ENCODE assay signal across 8 cellular contexts in the genomic region with DNA sequence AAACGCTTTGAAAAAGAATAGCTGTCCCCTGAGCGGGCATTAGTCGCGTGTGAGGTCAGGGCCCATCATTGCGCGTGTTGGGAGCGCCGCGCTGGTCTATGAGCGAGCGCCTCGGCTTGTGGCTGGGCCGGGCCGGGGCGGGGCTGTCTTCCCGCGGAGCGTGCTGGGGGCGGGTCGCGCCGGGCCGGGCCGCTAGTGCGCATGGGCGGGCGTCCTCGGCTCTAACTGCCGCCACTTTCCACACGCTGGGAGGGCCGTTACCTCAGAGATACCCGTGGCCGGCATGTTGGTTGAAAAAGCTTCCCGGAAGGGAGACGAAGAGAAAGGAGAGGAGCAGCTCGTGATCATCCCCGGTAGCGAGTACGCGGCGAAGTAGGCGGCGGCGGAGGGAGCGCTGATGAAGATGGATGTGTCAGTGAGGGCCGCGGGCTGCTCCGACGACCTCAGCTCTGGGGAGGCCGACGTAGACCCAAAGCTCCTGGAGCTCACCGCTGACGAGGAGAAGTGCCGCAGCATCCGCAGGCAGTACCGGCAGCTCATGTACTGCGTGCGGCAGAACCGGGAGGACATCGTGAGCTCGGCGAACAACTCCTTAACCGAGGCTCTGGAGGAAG. TPM values are rescaled to one million over a fixed set of nuclear protein-coding genes. Genes with fewer than 3 reads are reported as not detected.
DNase-seq lines count a peak whose midpoint lies in the region; ATAC-seq and TF ChIP-seq lines count a peak whose summit lies in the region.

Gene EID3, plus strand, starts transcription at position 202 of the 614 bp plus-strand sequence. Its CDS starts 196 bp downstream, at position 398.

- H3K4me3 Mint-ChIP-seq in neural crest cell, result peak within 1 kb of the TSS; percentile 69
- H3K4me3 Mint-ChIP-seq in stimulated activated naive CD8-positive, alpha-beta T cell treated with anti-CD3 and anti-CD28 coated beads, Interleukin-15, Interleukin-2, amounts not matched to agents 100 ng/mL and 50 ng/mL, for 24 hours, result peak within 1 kb of the TSS; percentile 85

- ATAC-seq in GM21619 (IDR thresholded peaks at IDR 0.05; ENCODE audit: unreplicated experiment), result peak; percentile 95

- DNase-seq in Caki2 (ENCODE audit: low read depth) (peak; percentile 73), NCI-H460 (ENCODE audit: extremely low read depth, low read depth) (peak; percentile 81), foreskin melanocyte (peak; percentile 53), neural crest cell (ENCODE audit: low read depth, low spot score) (peak; percentile 55), OCI-M2 (lab: John Stamatoyannopoulos, UW; ENCODE audit: unreplicated experiment) (no peak)
- DNase-seq in activated naive CD4-positive, alpha-beta T cell treated with Interleukin-2 at 50 U/mL for 16 hours, result peak; percentile 91

- no peak for TF ChIP-seq CTCF in neural crest cell (conservative IDR thresholded peaks at IDR 0.05)

- H3K9me3 Mint-ChIP-seq in neural crest cell, result peaks cover 2% of the 10 kb centered on the region
- H3K9me3 Mint-ChIP-seq in stimulated activated naive CD8-positive, alpha-beta T cell treated with anti-CD3 and anti-CD28 coated beads, Interleukin-15, Interleukin-2, amounts not matched to agents 100 ng/mL and 50 ng/mL, for 24 hours, result no peaks in the 10 kb centered on the region

- H3K36me3 Mint-ChIP-seq in neural crest cell (ENCODE audit: low read depth), result peaks cover 31% of the 10 kb centered on the region
- peaks cover 61% of the 10 kb centered on the region for H3K36me3 Mint-ChIP-seq in stimulated activated naive CD8-positive, alpha-beta T cell treated with anti-CD3 and anti-CD28 coated beads, Interleukin-15, Interleukin-2, amounts not matched to agents 100 ng/mL and 50 ng/mL, for 24 hours (ENCODE audit: low read depth)

- no peaks in the 10 kb centered on the region for H3K27me3 Mint-ChIP-seq in neural crest cell (ENCODE audit: low read depth)
- H3K27me3 Mint-ChIP-seq in stimulated activated naive CD8-positive, alpha-beta T cell treated with anti-CD3 and anti-CD28 coated beads, Interleukin-15, Interleukin-2, amounts not matched to agents 100 ng/mL and 50 ng/mL, for 24 hours, result no peaks in the 10 kb centered on the region

- H3K27ac Mint-ChIP-seq in neural crest cell (ENCODE audit: unreplicated experiment), result peak within 1 kb of the TSS; percentile 63
- peak within 1 kb of the TSS; percentile 92 for H3K27ac Mint-ChIP-seq in stimulated activated naive CD8-positive, alpha-beta T cell treated with anti-CD3 and anti-CD28 coated beads, Interleukin-15, Interleukin-2, amounts not matched to agents 100 ng/mL and 50 ng/mL, for 24 hours

- peaks cover 41% of the 10 kb centered on the region for H3K4me1 Mint-ChIP-seq in neural crest cell
- H3K4me1 Mint-ChIP-seq in stimulated activated naive CD8-positive, alpha-beta T cell treated with anti-CD3 and anti-CD28 coated beads, Interleukin-15, Interleukin-2, amounts not matched to agents 100 ng/mL and 50 ng/mL, for 24 hours (ENCODE audit: low read depth), result peaks cover 57% of the 10 kb centered on the region

- in situ Hi-C loops in Caki2 (cut with HindIII; ENCODE audit: low pct_unique_long_range_greater_than_20kb, low sequenced_read_pairs), result no loop called here

RNA-seq across cellular contexts. Expression of gene EID3, which starts in this region (rescaled TPM):
- 4.9 and 6.8 TPM in 2 replicates for total RNA-seq in Caki2 (2014; rRNA removed; shearing (Covaris generic); ENCODE audit: low replicate concordance)
- 19.0 and 21.1 TPM in 2 replicates for total RNA-seq in NCI-H460 (2014; rRNA removed; shearing (Covaris generic))
- polyA plus RNA-seq in NCI-H460 (2014; cell fraction: nucleus; rRNA removed), result 31.4 and 42.3 TPM in 2 replicates
- total RNA-seq in neural crest cell, result 1.8 and 3.0 TPM in 2 replicates
